ENCODE assay signal across 6 cellular contexts in the genomic region with DNA sequence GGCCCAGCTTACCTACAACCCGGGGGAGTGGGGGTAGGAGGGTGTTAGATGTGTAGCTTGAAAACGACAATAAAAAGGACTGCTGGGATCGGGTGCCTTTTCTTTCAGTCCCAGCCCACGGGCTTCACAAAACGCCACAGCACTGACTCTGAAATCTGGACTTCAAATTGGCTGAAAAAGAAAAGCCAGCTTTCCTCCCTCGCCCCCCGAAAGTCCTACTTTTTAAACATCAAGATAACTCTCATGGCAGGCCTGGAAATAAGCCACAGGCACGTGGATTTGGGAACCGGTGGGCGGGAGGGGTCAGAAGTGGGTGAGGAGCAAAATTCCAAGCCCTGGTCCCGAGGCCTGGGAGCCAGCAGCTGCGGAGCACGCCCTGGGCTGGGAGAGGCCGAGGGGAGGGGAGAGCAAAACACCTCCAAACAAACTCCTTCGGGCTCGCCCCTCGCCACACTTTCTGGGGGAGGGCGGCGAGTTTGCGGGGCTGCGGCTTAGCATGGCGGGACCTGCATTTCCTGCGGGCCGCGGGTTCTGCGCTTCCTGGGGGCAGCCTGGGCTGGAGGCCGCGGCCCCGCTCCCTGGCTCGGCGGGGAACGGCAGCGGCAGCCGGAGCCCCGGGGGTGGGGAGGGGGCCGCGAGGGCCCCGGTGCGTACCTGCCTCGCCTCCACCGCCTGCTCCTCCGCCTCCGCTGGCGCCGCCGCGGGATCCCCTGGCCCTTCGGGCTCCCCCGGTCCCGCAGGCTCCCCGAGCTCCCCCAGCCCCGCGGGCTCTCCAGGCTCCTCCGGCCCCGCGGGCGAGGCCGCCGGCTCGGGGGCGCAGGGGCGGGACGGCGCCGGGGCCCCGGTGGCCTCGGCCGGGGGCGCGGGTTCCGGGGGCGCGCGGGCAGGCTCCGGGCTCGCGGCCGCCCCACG. TPM values are rescaled to one million over a fixed set of nuclear protein-coding genes. Genes with fewer than 3 reads are reported as not detected.
DNase-seq lines count a peak whose midpoint lies in the region; ATAC-seq and TF ChIP-seq lines count a peak whose summit lies in the region.
"Not testable (repeated sequence)": the region's sequence is repeated elsewhere in the genome, so short reads cannot be mapped to it uniquely, and the experiment has no call there.

No MANE protein-coding gene starts in this region.

- not testable (repeated sequence) for TF ChIP-seq CTCF in DOHH2 (IDR thresholded peaks at IDR 0.05; ENCODE audit: low read depth, low read length, poor library complexity, severe bottlenecking); fibroblast of lung (conservative IDR thresholded peaks at IDR 0.05 in 1 of 2, IDR thresholded peaks at IDR 0.05 in 1 of 2; ENCODE audit: low read depth in 1 of 2, low read length in 2 of 2)

- H3K4me3 ChIP-seq in DOHH2 (ENCODE audit: low read length), result peak overlapping the region; percentile 47
- H3K4me3 ChIP-seq in fibroblast of lung (replicated peaks in 1 of 4; ENCODE audit: control extremely low read depth in 1 of 4, insufficient read depth in 1 of 4, low read depth in 3 of 4, low read length in 4 of 4), result peak overlapping the region; percentile 75 to 81 (median 78)
- peak overlapping the region; percentile 66 for H3K4me3 ChIP-seq in mesodermal cell (ENCODE audit: extremely low read depth, insufficient read depth, low read length, poor library complexity, severe bottlenecking)

- peak overlapping the region; percentile 51 for H3K4me2 ChIP-seq in DOHH2 (ENCODE audit: low read length)
- H3K4me2 ChIP-seq in fibroblast of lung (ENCODE audit: extremely low read depth, insufficient read depth, low read length), result peak overlapping the region; percentile 97

- DNase-seq in NCI-H748 (lab: John Stamatoyannopoulos, UW; ENCODE audit: unreplicated experiment) (peak; percentile 12), fibroblast of lung (ENCODE audit: low read depth in 2 of 2) (peak; percentile 45 to 60)
- DNase-seq in activated naive CD8-positive, alpha-beta T cell treated with anti-CD3 and anti-CD28 coated beads for 36 hours, result peak; percentile 31
- not testable (repeated sequence) for DNase-seq in stimulated activated naive B cell treated with anti-CD40 and anti-IgM and Interleukin-4, amounts not matched to agents 10 μg/mL and 1 μg/mL and 100 μg/mL, for 72 hours

- not testable (repeated sequence) for H3K79me2 ChIP-seq in DOHH2 (ENCODE audit: control insufficient read depth, low read length)
- H3K79me2 ChIP-seq in fibroblast of lung (ENCODE audit: control insufficient read depth, insufficient read depth, low read length), result peaks cover 48% of the 10 kb centered on the region

- H4K20me1 ChIP-seq in DOHH2 (ENCODE audit: control insufficient read depth, insufficient read depth, low read depth, low read length); fibroblast of lung (ENCODE audit: control insufficient read depth, extremely low read depth, insufficient read depth, low read length): not testable (repeated sequence)

- H3K36me3 Mint-ChIP-seq in activated naive CD8-positive, alpha-beta T cell treated with anti-CD3 and anti-CD28 coated beads for 36 hours, result peaks cover 10% of the 10 kb centered on the region
- H3K36me3 Mint-ChIP-seq in stimulated activated naive B cell treated with anti-CD40 and anti-IgM and Interleukin-4, amounts not matched to agents 10 μg/mL and 1 μg/mL and 100 μg/mL, for 72 hours, result peaks cover 14 to 17% of the 10 kb centered on the region in 2 donors

- H3K4me1 ChIP-seq in DOHH2 (ENCODE audit: control insufficient read depth, low read length), result peaks cover 12% of the 10 kb centered on the region
- H3K4me1 ChIP-seq in fibroblast of lung (ENCODE audit: control insufficient read depth, extremely low read depth, insufficient read depth, low read length), result peaks cover 22% of the 10 kb centered on the region
- H3K4me1 ChIP-seq in mesodermal cell (ENCODE audit: control insufficient read depth, insufficient read depth, low read length, poor library complexity, severe bottlenecking), result peaks cover 13% of the 10 kb centered on the region

- not testable (repeated sequence) for H3K27ac ChIP-seq in DOHH2 (ENCODE audit: low read depth, low read length)
- H3K27ac ChIP-seq in fibroblast of lung (ENCODE audit: insufficient read depth, low read length), result peak overlapping the region; percentile 99
- H3K27ac ChIP-seq in mesodermal cell (ENCODE audit: low read depth, low read length, severe bottlenecking), result peak overlapping the region; percentile 96

- not testable (repeated sequence) for H3F3A ChIP-seq in DOHH2 (ENCODE audit: control insufficient read depth, insufficient read depth)

- not testable (repeated sequence) for H3K27ac Mint-ChIP-seq in activated naive CD8-positive, alpha-beta T cell treated with anti-CD3 and anti-CD28 coated beads for 36 hours
- H3K27ac Mint-ChIP-seq in stimulated activated naive B cell treated with anti-CD40 and anti-IgM and Interleukin-4, amounts not matched to agents 10 μg/mL and 1 μg/mL and 100 μg/mL, for 72 hours, result peak overlapping the region; percentile 14

- ATAC-seq in stimulated activated naive B cell treated with anti-CD40 and anti-IgM and Interleukin-4, amounts not matched to agents 10 μg/mL and 1 μg/mL and 100 μg/mL, for 72 hours (replicated peaks), result peak; percentile 36 to 37

- H3K4me1 Mint-ChIP-seq in activated naive CD8-positive, alpha-beta T cell treated with anti-CD3 and anti-CD28 coated beads for 36 hours, result peaks cover 29% of the 10 kb centered on the region
- peaks cover 6 to 16% of the 10 kb centered on the region in 2 donors for H3K4me1 Mint-ChIP-seq in stimulated activated naive B cell treated with anti-CD40 and anti-IgM and Interleukin-4, amounts not matched to agents 10 μg/mL and 1 μg/mL and 100 μg/mL, for 72 hours

- 1 to 2% methylated on average over 16 to 19 of the region's 79 CpGs for WGBS in mesodermal cell (ENCODE audit: insufficient coverage in 2 of 2), 2 experiments

- H3K9me3 Mint-ChIP-seq in activated naive CD8-positive, alpha-beta T cell treated with anti-CD3 and anti-CD28 coated beads for 36 hours; stimulated activated naive B cell treated with anti-CD40 and anti-IgM and Interleukin-4, amounts not matched to agents 10 μg/mL and 1 μg/mL and 100 μg/mL, for 72 hours: not testable (repeated sequence)

- H3K27me3 Mint-ChIP-seq in activated naive CD8-positive, alpha-beta T cell treated with anti-CD3 and anti-CD28 coated beads for 36 hours; stimulated activated naive B cell treated with anti-CD40 and anti-IgM and Interleukin-4, amounts not matched to agents 10 μg/mL and 1 μg/mL and 100 μg/mL, for 72 hours: not testable (repeated sequence)

- peak overlapping the region; percentile 69 for H3K4me3 Mint-ChIP-seq in activated naive CD8-positive, alpha-beta T cell treated with anti-CD3 and anti-CD28 coated beads for 36 hours
- H3K4me3 Mint-ChIP-seq in stimulated activated naive B cell treated with anti-CD40 and anti-IgM and Interleukin-4, amounts not matched to agents 10 μg/mL and 1 μg/mL and 100 μg/mL, for 72 hours, result peak overlapping the region; percentile 60 to 61

- H3K36me3 ChIP-seq in DOHH2 (ENCODE audit: control insufficient read depth, low read length), result peaks cover 17% of the 10 kb centered on the region
- not testable (repeated sequence) for H3K36me3 ChIP-seq in fibroblast of lung (ENCODE audit: control insufficient read depth, insufficient read depth, low read length)
- peaks cover 33% of the 10 kb centered on the region for H3K36me3 ChIP-seq in mesodermal cell (ENCODE audit: control insufficient read depth, insufficient read depth, low read length)

- H3K9me3 ChIP-seq in DOHH2 (ENCODE audit: control insufficient read depth, insufficient read depth, low read length); fibroblast of lung (ENCODE audit: control insufficient read depth, insufficient read depth, low read depth, low read length); mesodermal cell (ENCODE audit: control insufficient read depth, low read length): not testable (repeated sequence)

- H3K9ac ChIP-seq in fibroblast of lung (ENCODE audit: insufficient read depth, low read length), result peak overlapping the region; percentile 72

- H2AFZ ChIP-seq in fibroblast of lung (ENCODE audit: low read length), result not testable (repeated sequence)

- peaks cover 27% of the 10 kb centered on the region for H3K27me3 ChIP-seq in DOHH2 (ENCODE audit: control insufficient read depth, low read length)
- not testable (repeated sequence) for H3K27me3 ChIP-seq in fibroblast of lung (ENCODE audit: control insufficient read depth, insufficient read depth, low read length)

- H3K9me2 ChIP-seq in DOHH2 (replicated peaks; ENCODE audit: control insufficient read depth, low read length), result not testable (repeated sequence)

RNA-seq across cellular contexts. Expression of gene MXRA7, which starts 0.6 kb away (rescaled TPM):
- total RNA-seq in activated naive CD8-positive, alpha-beta T cell treated with anti-CD3 and anti-CD28 coated beads for 36 hours, result 10 to 100 TPM; 13.7 to 14.8 TPM
- 127 and 142 TPM in 2 replicates for total RNA-seq in fibroblast of lung
- polyA plus RNA-seq in fibroblast of lung, result 215 and 307 TPM in 2 replicates
- polyA plus RNA-seq in fibroblast of lung (2012), result 189 and 250 TPM in 2 replicates
- 200 and 284 TPM in 2 replicates for polyA minus RNA-seq in fibroblast of lung (ENCODE audit: low replicate concordance)
- polyA plus RNA-seq in mesodermal cell (2013, experiment 1 of 2), result 84.9 TPM
- polyA plus RNA-seq in mesodermal cell (2013, experiment 2 of 2), result 83.0 TPM

RNA-seq across cellular contexts. Expression of gene JMJD6, which starts 16.2 kb away (rescaled TPM):
- total RNA-seq in activated naive CD8-positive, alpha-beta T cell treated with anti-CD3 and anti-CD28 coated beads for 36 hours, result 10 to 100 TPM; 54.6 to 55.8 TPM
- total RNA-seq in fibroblast of lung, result 13.6 and 16.2 TPM in 2 replicates
- 16.5 and 17.7 TPM in 2 replicates for polyA plus RNA-seq in fibroblast of lung
- polyA plus RNA-seq in fibroblast of lung (2012), result 36.7 and 39.6 TPM in 2 replicates
- polyA minus RNA-seq in fibroblast of lung (ENCODE audit: low replicate concordance), result 32.0 and 51.9 TPM in 2 replicates
- polyA plus RNA-seq in mesodermal cell (2013, experiment 1 of 2), result 26.7 TPM
- 19.3 TPM for polyA plus RNA-seq in mesodermal cell (2013, experiment 2 of 2)

RNA-seq across cellular contexts. Expression of gene METTL23, which starts 16.4 kb away (rescaled TPM):
- 10 to 100 TPM; 30.0 to 30.6 TPM for total RNA-seq in activated naive CD8-positive, alpha-beta T cell treated with anti-CD3 and anti-CD28 coated beads for 36 hours
- 21.1 and 26.4 TPM in 2 replicates for total RNA-seq in fibroblast of lung
- polyA plus RNA-seq in fibroblast of lung, result 34.5 and 35.1 TPM in 2 replicates
- 28.1 and 31.8 TPM in 2 replicates for polyA plus RNA-seq in fibroblast of lung (2012)
- 9.5 and 15.8 TPM in 2 replicates for polyA minus RNA-seq in fibroblast of lung (ENCODE audit: low replicate concordance)
- 33.0 TPM for polyA plus RNA-seq in mesodermal cell (2013, experiment 1 of 2)
- polyA plus RNA-seq in mesodermal cell (2013, experiment 2 of 2), result 28.1 TPM

RNA-seq across cellular contexts. Expression of gene SRSF2, which starts 26.9 kb away (rescaled TPM):
- 100 to 1,000 TPM; 549 to 571 TPM for total RNA-seq in activated naive CD8-positive, alpha-beta T cell treated with anti-CD3 and anti-CD28 coated beads for 36 hours
- total RNA-seq in fibroblast of lung, result 59.6 and 77.5 TPM in 2 replicates
- polyA plus RNA-seq in fibroblast of lung, result 203 and 238 TPM in 2 replicates
- polyA plus RNA-seq in fibroblast of lung (2012), result 156 and 211 TPM in 2 replicates
- 72.2 and 86.0 TPM in 2 replicates for polyA minus RNA-seq in fibroblast of lung (ENCODE audit: low replicate concordance)
- polyA plus RNA-seq in mesodermal cell (2013, experiment 1 of 2), result 140 TPM
- 142 TPM for polyA plus RNA-seq in mesodermal cell (2013, experiment 2 of 2)

RNA-seq across cellular contexts. Expression of gene MFSD11, which starts 27.7 kb away (rescaled TPM):
- 10 to 100 TPM; 14.4 to 16.0 TPM for total RNA-seq in activated naive CD8-positive, alpha-beta T cell treated with anti-CD3 and anti-CD28 coated beads for 36 hours
- 15.7 and 31.4 TPM in 2 replicates for total RNA-seq in fibroblast of lung
- polyA plus RNA-seq in fibroblast of lung, result 20.1 and 22.4 TPM in 2 replicates
- polyA plus RNA-seq in fibroblast of lung (2012), result 14.7 and 15.3 TPM in 2 replicates
- 15.4 and 23.3 TPM in 2 replicates for polyA minus RNA-seq in fibroblast of lung (ENCODE audit: low replicate concordance)
- 21.6 TPM for polyA plus RNA-seq in mesodermal cell (2013, experiment 1 of 2)
- 25.1 TPM for polyA plus RNA-seq in mesodermal cell (2013, experiment 2 of 2)
